ENCODE assay signal across 28 cellular contexts in genomic region chr10:78571916-78572315, GRCh38.
"Had no signal": no experiment of that assay in that cellular context is flagged by ENCODE, and none has a peak within 500 bp of the region (broad histone marks: within the 10 kb centered on the region; RNA-seq: fewer than 3 reads in every experiment).

No MANE protein-coding gene starts in this region.

- H3K4me1 ChIP-seq: prostate gland had no signal

- FAIRE-seq: colon, endothelial cell of umbilical vein, islet of Langerhans had no signal

- H3K4me2 ChIP-seq: neural progenitor cell had no signal

- H3K27ac ChIP-seq: heart right ventricle, left lung, neural progenitor cell, prostate gland, right atrium auricular region, spleen, uterus had no signal

- DNase-seq: effector CD8-positive, alpha-beta T cell; foreskin melanocyte; glutamatergic neuron; heart right ventricle; hippocampal formation; left cardiac atrium; left lung; mesenchymal stem cell; mucosa of descending colon; naive B cell; nucleus accumbens; spleen; stimulated activated CD4-positive, alpha-beta T cell treated with anti-CD3 and anti-CD28 coated beads, Interleukin-4, amount 100 ng/mL, for 4 hours; stimulated activated naive B cell treated with anti-CD40 and anti-IgM and Interleukin-4, amounts not matched to agents 10 μg/mL and 1 μg/mL and 100 μg/mL, for 72 hours had no signal

- H3K36me3 Mint-ChIP-seq: mesothelial cell of epicardium; naive B cell; natural killer cell treated with Interleukin-12 subunit alpha and Interleukin-12 subunit beta and Interleukin-15 and Interleukin-18, amount 100 ng/mL, for 72 hours; neural progenitor cell; stimulated activated naive B cell treated with anti-CD40 and anti-IgM and Interleukin-4, amounts not matched to agents 10 μg/mL and 1 μg/mL and 100 μg/mL, for 72 hours; type B pancreatic cell had no signal

- H2AFZ ChIP-seq: neural progenitor cell had no signal

- H3K27ac Mint-ChIP-seq: natural killer cell treated with Interleukin-12 subunit alpha and Interleukin-12 subunit beta and Interleukin-15 and Interleukin-18, amount 100 ng/mL, for 72 hours; stimulated activated naive B cell treated with anti-CD40 and anti-IgM and Interleukin-4, amounts not matched to agents 10 μg/mL and 1 μg/mL and 100 μg/mL, for 72 hours; stimulated activated naive CD8-positive, alpha-beta T cell treated with anti-CD3 and anti-CD28 coated beads, Interleukin-15, Interleukin-2, amounts not matched to agents 100 ng/mL and 50 ng/mL, for 24 hours; type B pancreatic cell had no signal

- H3K4me3 Mint-ChIP-seq: dendritic cell treated with granulocyte-macrophage colony-stimulating factor and Interleukin-4, amounts not matched to agents 40 ng/mL and 50 ng/mL, for 4 days; mesothelial cell of epicardium; naive B cell; natural killer cell treated with Interleukin-12 subunit alpha and Interleukin-12 subunit beta and Interleukin-15 and Interleukin-18, amount 100 ng/mL, for 72 hours; neural progenitor cell; stimulated activated naive B cell treated with anti-CD40 and anti-IgM and Interleukin-4, amounts not matched to agents 10 μg/mL and 1 μg/mL and 100 μg/mL, for 72 hours; stimulated activated naive CD8-positive, alpha-beta T cell treated with anti-CD3 and anti-CD28 coated beads, Interleukin-15, Interleukin-2, amounts not matched to agents 100 ng/mL and 50 ng/mL, for 24 hours; type B pancreatic cell had no signal

- H3K4me1 Mint-ChIP-seq: naive B cell had no signal

- ATAC-seq: heart right ventricle; mucosa of descending colon; natural killer cell treated with Interleukin-12 subunit alpha and Interleukin-12 subunit beta and Interleukin-15 and Interleukin-18, amount 100 ng/mL, for 72 hours; stimulated activated naive B cell treated with anti-CD40 and anti-IgM and Interleukin-4, amounts not matched to agents 10 μg/mL and 1 μg/mL and 100 μg/mL, for 72 hours had no signal

- H3K9me3 ChIP-seq: esophagus muscularis mucosa, heart right ventricle, left lung, mucosa of descending colon, prostate gland, right atrium auricular region, spleen, uterus had no signal

- H3K9ac ChIP-seq: neural progenitor cell had no signal

- H3K27me3 ChIP-seq: esophagus muscularis mucosa, heart right ventricle, left lung, neural progenitor cell, right atrium auricular region, spleen, uterus had no signal

- H3K9me3 Mint-ChIP-seq: dendritic cell treated with granulocyte-macrophage colony-stimulating factor and Interleukin-4, amounts not matched to agents 40 ng/mL and 50 ng/mL, for 4 days; mesothelial cell of epicardium; naive B cell; natural killer cell treated with Interleukin-12 subunit alpha and Interleukin-12 subunit beta and Interleukin-15 and Interleukin-18, amount 100 ng/mL, for 72 hours; stimulated activated naive B cell treated with anti-CD40 and anti-IgM and Interleukin-4, amounts not matched to agents 10 μg/mL and 1 μg/mL and 100 μg/mL, for 72 hours; stimulated activated naive CD8-positive, alpha-beta T cell treated with anti-CD3 and anti-CD28 coated beads, Interleukin-15, Interleukin-2, amounts not matched to agents 100 ng/mL and 50 ng/mL, for 24 hours; type B pancreatic cell had no signal

- H3K27me3 Mint-ChIP-seq: stimulated activated naive CD8-positive, alpha-beta T cell treated with anti-CD3 and anti-CD28 coated beads, Interleukin-15, Interleukin-2, amounts not matched to agents 100 ng/mL and 50 ng/mL, for 24 hours had no signal

- H3K36me3 ChIP-seq: esophagus muscularis mucosa, heart right ventricle, left lung, neural progenitor cell, prostate gland, right atrium auricular region, spleen, uterus had no signal

- H3K4me3 ChIP-seq: esophagus muscularis mucosa, heart right ventricle, left lung, mucosa of descending colon, neural progenitor cell, prostate gland, right atrium auricular region, skin epidermis, spleen, uterus had no signal
